In the genomic region with DNA sequence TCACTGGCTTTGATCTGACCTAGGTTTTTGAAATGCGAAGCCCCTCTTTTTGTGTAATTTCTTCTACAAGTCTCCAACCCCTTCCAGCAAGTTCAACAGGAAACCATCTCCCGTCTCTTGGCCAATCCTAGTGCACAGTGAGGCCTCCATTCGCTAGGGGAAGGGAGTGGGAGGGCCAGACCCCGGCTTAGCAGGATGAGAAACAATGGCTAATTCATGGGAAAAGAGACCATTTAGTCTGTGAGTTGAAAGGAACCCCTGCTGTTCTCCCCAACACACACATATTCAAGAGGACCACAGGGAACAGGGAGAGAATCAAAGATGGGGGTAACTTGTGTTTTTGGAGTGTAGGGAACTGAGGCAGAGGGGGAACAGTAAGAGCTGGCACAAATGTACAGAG, we compare ENCODE assay signal across 19 cellular contexts.
DNase-seq lines count a peak whose midpoint lies in the region; ATAC-seq and TF ChIP-seq lines count a peak whose summit lies in the region.
"Had no signal": no experiment of that assay in that cellular context is flagged by ENCODE, and none has a peak within 500 bp of the region (broad histone marks: within the 10 kb centered on the region; RNA-seq: fewer than 3 reads in every experiment).

No MANE protein-coding gene starts in this region.

- POLR2A ChIA-PET in activated CD8-positive, alpha-beta T cell treated with anti-CD3 and anti-CD28 coated beads, Interleukin-2, amount 10 ng/mL, durations not matched to agents 7 days and 5 days (lab: Charles Lee) = no interaction called here
- POLR2A ChIA-PET in activated CD8-positive, alpha-beta T cell treated with anti-CD3 and anti-CD28 coated beads for 36 hours (lab: Charles Lee) = interaction anchor here (1.0 kb wide), 1 partner anchor 10 kb away, joined by 3 read pairs; no protein-coding TSS in a partner anchor

- no peak overlapping the region for H3K4me3 Mint-ChIP-seq in activated CD8-positive, alpha-beta T cell treated with anti-CD3 and anti-CD28 coated beads, Interleukin-2, amount 10 ng/mL, durations not matched to agents 7 days and 5 days
- H3K4me3 Mint-ChIP-seq in activated CD8-positive, alpha-beta T cell treated with anti-CD3 and anti-CD28 coated beads for 36 hours = no peak overlapping the region
- no peak overlapping the region for H3K4me3 Mint-ChIP-seq in brain
- H3K4me3 Mint-ChIP-seq: activated CD4-positive, alpha-beta memory T cell treated with anti-CD3 and anti-CD28 coated beads for 36 hours; T-helper 17 cell had no signal

- no peak for TF ChIP-seq POLR2A in body of pancreas (IDR thresholded peaks at IDR 0.05)

- intact Hi-C loops in activated CD8-positive, alpha-beta T cell treated with anti-CD3 and anti-CD28 coated beads for 36 hours (cut with micrococcal nuclease) = no loop called here
- intact Hi-C loops in body of pancreas (cut with DNase I) = no loop called here

- CTCF ChIA-PET in activated CD8-positive, alpha-beta T cell treated with anti-CD3 and anti-CD28 coated beads, Interleukin-2, amount 10 ng/mL, durations not matched to agents 7 days and 5 days (lab: Charles Lee) = interaction anchor here (1.1 to 1.4 kb wide), 2 partner anchors 43 to 129 kb away, joined by 3 read pairs; no protein-coding TSS in a partner anchor
- CTCF ChIA-PET in activated CD8-positive, alpha-beta T cell treated with anti-CD3 and anti-CD28 coated beads for 36 hours (lab: Charles Lee) = interaction anchor here (0.7 to 1.1 kb wide), 2 partner anchors 12 to 209 kb away, joined by 3 to 4 read pairs; no protein-coding TSS in a partner anchor

- no peaks in the 10 kb centered on the region for H3K4me1 ChIP-seq in body of pancreas

- H3K4me3 ChIP-seq in body of pancreas = no peak overlapping the region

- peaks cover 17% of the 10 kb centered on the region for H3K4me1 Mint-ChIP-seq in activated CD8-positive, alpha-beta T cell treated with anti-CD3 and anti-CD28 coated beads, Interleukin-2, amount 10 ng/mL, durations not matched to agents 7 days and 5 days (ENCODE audit: low read depth)
- H3K4me1 Mint-ChIP-seq in activated CD8-positive, alpha-beta T cell treated with anti-CD3 and anti-CD28 coated beads for 36 hours (ENCODE audit: low read depth) = peaks cover 32% of the 10 kb centered on the region
- peaks cover 62% of the 10 kb centered on the region for H3K4me1 Mint-ChIP-seq in brain

- H3K27me3 Mint-ChIP-seq in activated CD8-positive, alpha-beta T cell treated with anti-CD3 and anti-CD28 coated beads, Interleukin-2, amount 10 ng/mL, durations not matched to agents 7 days and 5 days (ENCODE audit: low read depth) = no peaks in the 10 kb centered on the region
- no peaks in the 10 kb centered on the region for H3K27me3 Mint-ChIP-seq in activated CD8-positive, alpha-beta T cell treated with anti-CD3 and anti-CD28 coated beads for 36 hours
- H3K27me3 Mint-ChIP-seq in brain = no peaks in the 10 kb centered on the region
- H3K27me3 Mint-ChIP-seq: activated CD4-positive, alpha-beta memory T cell treated with anti-CD3 and anti-CD28 coated beads for 36 hours; T-helper 17 cell had no signal

- no peak for ATAC-seq in activated CD8-positive, alpha-beta T cell treated with anti-CD3 and anti-CD28 coated beads, Interleukin-2, amount 10 ng/mL, durations not matched to agents 7 days and 5 days
- no peak for ATAC-seq in activated CD8-positive, alpha-beta T cell treated with anti-CD3 and anti-CD28 coated beads for 36 hours
- ATAC-seq in body of pancreas = no peak
- ATAC-seq: left colon had no signal

- H3K9me3 Mint-ChIP-seq in activated CD8-positive, alpha-beta T cell treated with anti-CD3 and anti-CD28 coated beads, Interleukin-2, amount 10 ng/mL, durations not matched to agents 7 days and 5 days (ENCODE audit: insufficient read depth) = no peaks in the 10 kb centered on the region
- H3K9me3 Mint-ChIP-seq in activated CD8-positive, alpha-beta T cell treated with anti-CD3 and anti-CD28 coated beads for 36 hours = no peaks in the 10 kb centered on the region
- H3K9me3 Mint-ChIP-seq in brain = no peaks in the 10 kb centered on the region

- H3K27me3 ChIP-seq in body of pancreas = no peaks in the 10 kb centered on the region

- peak overlapping the region; percentile 37 for H3K27ac Mint-ChIP-seq in activated CD8-positive, alpha-beta T cell treated with anti-CD3 and anti-CD28 coated beads, Interleukin-2, amount 10 ng/mL, durations not matched to agents 7 days and 5 days
- no peak overlapping the region for H3K27ac Mint-ChIP-seq in activated CD8-positive, alpha-beta T cell treated with anti-CD3 and anti-CD28 coated beads for 36 hours
- H3K27ac Mint-ChIP-seq in brain = peak overlapping the region; percentile 2 to 91 (median 48)
- H3K27ac Mint-ChIP-seq: activated CD4-positive, alpha-beta memory T cell treated with anti-CD3 and anti-CD28 coated beads for 36 hours had no signal

- peaks cover 6% of the 10 kb centered on the region for H3K36me3 Mint-ChIP-seq in activated CD8-positive, alpha-beta T cell treated with anti-CD3 and anti-CD28 coated beads, Interleukin-2, amount 10 ng/mL, durations not matched to agents 7 days and 5 days (ENCODE audit: low read depth)
- H3K36me3 Mint-ChIP-seq in activated CD8-positive, alpha-beta T cell treated with anti-CD3 and anti-CD28 coated beads for 36 hours (ENCODE audit: low read depth) = peaks cover 11% of the 10 kb centered on the region
- H3K36me3 Mint-ChIP-seq in brain = peaks cover 44% of the 10 kb centered on the region

- 72 to 81% methylated on average over 4 of the region's 4 CpGs for WGBS in body of pancreas, 2 donors

- no peaks in the 10 kb centered on the region for H3K9me3 ChIP-seq in body of pancreas

- no peak overlapping the region for H3K27ac ChIP-seq in body of pancreas

- H3K36me3 ChIP-seq in body of pancreas (replicated peaks in 1 of 2; ENCODE audit: insufficient read depth in 1 of 2, low read depth in 2 of 2) = peaks cover 0 to 4% of the 10 kb centered on the region in 2 donors

- TF ChIP-seq CTCF in activated CD8-positive, alpha-beta T cell treated with anti-CD3 and anti-CD28 coated beads for 36 hours (IDR thresholded peaks at IDR 0.05) = no peak
- no peak for TF ChIP-seq CTCF in brain (conservative IDR thresholded peaks at IDR 0.05)
- no peak for TF ChIP-seq CTCF in body of pancreas (IDR thresholded peaks at IDR 0.05)

- no peak for DNase-seq in activated CD8-positive, alpha-beta T cell treated with anti-CD3 and anti-CD28 coated beads, Interleukin-2, amount 10 ng/mL, durations not matched to agents 7 days and 5 days
- no peak for DNase-seq in activated CD8-positive, alpha-beta T cell treated with anti-CD3 and anti-CD28 coated beads for 36 hours
- DNase-seq in medulla oblongata (ENCODE audit: extremely low spot score) (peak; percentile 49), superior temporal gyrus (ENCODE audit: extremely low spot score) (peak; percentile 45), midbrain (lab: John Stamatoyannopoulos, UW) (no peak), body of pancreas (no peak), NCI-H2196 treated with DMSO at 0.1 percent for 48 hours (lab: John Stamatoyannopoulos, UW; ENCODE audit: unreplicated experiment) (no peak)
- DNase-seq: activated CD4-positive, alpha-beta memory T cell treated with anti-CD3 and anti-CD28 coated beads for 36 hours; activated gamma-delta T cell treated with Interleukin-2 at 50 U/mL for 16 hours; amniotic stem cell; DMS153; GDM1; IMR-90; left colon; NCI-H1436; NCI-H2171 treated with DMSO at 0.1 percent for 48 hours; OCI-M1; T-helper 17 cell had no signal

Comparison
In these comparisons a context has a peak if more than half of its experiments do, and no peak if none do; other contexts are left out.
1. DNase-seq: peak in medulla oblongata (single experiment) and superior temporal gyrus (single experiment); none in activated CD8-positive, alpha-beta T cell treated with anti-CD3 and anti-CD28 coated beads, Interleukin-2, amount 10 ng/mL, durations not matched to agents 7 days and 5 days (single experiment), activated CD8-positive, alpha-beta T cell treated with anti-CD3 and anti-CD28 coated beads for 36 hours (single experiment), midbrain (single experiment), body of pancreas (0 of 4) and NCI-H2196 treated with DMSO at 0.1 percent for 48 hours (single experiment).